In genomic region chr2:160993543-160994090, GRCh38 we compare ENCODE assay signal across 1 cellular context.
TF ChIP-seq lines count a peak whose summit lies in the region.

No MANE protein-coding gene starts in this region.

TF ChIP-seq in HCT116, 20 proteins besides CTCF, POLR2A, EP300 and RAD21 (continued from another document):
- TF ChIP-seq YY1 (IDR thresholded peaks at IDR 0.05; ENCODE audit: extremely low read depth, insufficient replicate concordance, low read depth, low read length) (no peak), EZH2phosphoT487 (IDR thresholded peaks at IDR 0.05; ENCODE audit: borderline replicate concordance) (no peak), JUND (IDR thresholded peaks at IDR 0.05) (no peak), SP1 (IDR thresholded peaks at IDR 0.05; ENCODE audit: low read depth) (no peak), POLR2AphosphoS5 (IDR thresholded peaks at IDR 0.05; ENCODE audit: low read depth, low read length) (no peak), SRF (IDR thresholded peaks at IDR 0.05; ENCODE audit: low read depth) (no peak), ZFX (IDR thresholded peaks at IDR 0.05) (no peak)
- TF ChIP-seq, protein P1, sequence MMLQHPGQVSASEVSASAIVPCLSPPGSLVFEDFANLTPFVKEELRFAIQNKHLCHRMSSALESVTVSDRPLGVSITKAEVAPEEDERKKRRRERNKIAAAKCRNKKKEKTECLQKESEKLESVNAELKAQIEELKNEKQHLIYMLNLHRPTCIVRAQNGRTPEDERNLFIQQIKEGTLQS (IDR thresholded peaks at IDR 0.05): no peak
